Comparison of ENCODE assay signal across 1 cellular context in the genomic region with DNA sequence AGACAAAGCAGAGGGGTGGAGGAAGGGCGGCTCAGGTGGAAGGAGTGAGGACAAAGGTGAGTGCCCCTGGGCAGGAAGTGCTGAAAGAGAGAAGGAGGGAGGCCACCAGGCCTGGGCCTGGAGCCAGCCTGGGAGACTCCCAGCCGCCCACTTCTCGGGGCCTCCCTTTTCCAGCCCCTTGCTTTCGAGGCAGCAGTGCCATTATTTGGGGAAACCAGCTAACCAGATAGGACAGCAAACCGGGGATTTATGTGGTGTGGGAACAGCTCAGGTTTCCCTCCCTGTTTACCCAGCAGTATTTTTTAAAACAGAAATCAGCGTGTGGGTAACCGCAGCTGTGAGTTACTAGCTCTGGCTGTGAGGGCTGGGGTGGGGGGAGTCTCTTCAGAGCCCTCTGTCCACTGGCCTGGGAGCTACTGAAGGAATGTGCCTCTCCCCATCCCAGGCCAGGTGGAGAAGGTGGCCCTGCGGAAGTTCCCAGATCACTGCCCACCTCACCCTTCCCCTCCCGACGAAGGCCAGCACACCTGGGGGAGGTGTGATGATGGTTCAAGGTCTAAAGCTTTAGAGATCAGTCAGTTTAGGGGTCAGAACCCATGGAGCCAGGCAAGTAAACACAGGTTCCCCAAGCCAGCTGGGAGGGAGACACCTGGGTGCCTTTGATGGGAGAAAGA.
A peak's percentile ranks its signal among the peaks of the same experiment; 100 is the strongest.
TF ChIP-seq lines count a peak whose summit lies in the region.

No MANE protein-coding gene starts in this region.

TF ChIP-seq in HepG2, 621 proteins besides CTCF, POLR2A, EP300 and RAD21 (continued from another document and continues in another):
- TF ChIP-seq POLR2G (IDR thresholded peaks at IDR 0.05; ENCODE audit: low read depth, low read length) = peak; percentile 48; the same call in 1 of the 2 replicates
- TF ChIP-seq, protein P1, sequence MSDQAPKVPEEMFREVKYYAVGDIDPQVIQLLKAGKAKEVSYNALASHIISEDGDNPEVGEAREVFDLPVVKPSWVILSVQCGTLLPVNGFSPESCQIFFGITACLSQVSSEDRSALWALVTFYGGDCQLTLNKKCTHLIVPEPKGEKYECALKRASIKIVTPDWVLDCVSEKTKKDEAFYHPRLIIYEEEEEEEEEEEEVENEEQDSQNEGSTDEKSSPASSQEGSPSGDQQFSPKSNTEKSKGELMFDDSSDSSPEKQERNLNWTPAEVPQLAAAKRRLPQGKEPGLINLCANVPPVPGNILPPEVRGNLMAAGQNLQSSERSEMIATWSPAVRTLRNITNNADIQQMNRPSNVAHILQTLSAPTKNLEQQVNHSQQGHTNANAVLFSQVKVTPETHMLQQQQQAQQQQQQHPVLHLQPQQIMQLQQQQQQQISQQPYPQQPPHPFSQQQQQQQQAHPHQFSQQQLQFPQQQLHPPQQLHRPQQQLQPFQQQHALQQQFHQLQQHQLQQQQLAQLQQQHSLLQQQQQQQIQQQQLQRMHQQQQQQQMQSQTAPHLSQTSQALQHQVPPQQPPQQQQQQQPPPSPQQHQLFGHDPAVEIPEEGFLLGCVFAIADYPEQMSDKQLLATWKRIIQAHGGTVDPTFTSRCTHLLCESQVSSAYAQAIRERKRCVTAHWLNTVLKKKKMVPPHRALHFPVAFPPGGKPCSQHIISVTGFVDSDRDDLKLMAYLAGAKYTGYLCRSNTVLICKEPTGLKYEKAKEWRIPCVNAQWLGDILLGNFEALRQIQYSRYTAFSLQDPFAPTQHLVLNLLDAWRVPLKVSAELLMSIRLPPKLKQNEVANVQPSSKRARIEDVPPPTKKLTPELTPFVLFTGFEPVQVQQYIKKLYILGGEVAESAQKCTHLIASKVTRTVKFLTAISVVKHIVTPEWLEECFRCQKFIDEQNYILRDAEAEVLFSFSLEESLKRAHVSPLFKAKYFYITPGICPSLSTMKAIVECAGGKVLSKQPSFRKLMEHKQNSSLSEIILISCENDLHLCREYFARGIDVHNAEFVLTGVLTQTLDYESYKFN (CRISPR knock-in tag; conservative IDR thresholded peaks at IDR 0.05) = peak; percentile 77
- no peak for TF ChIP-seq MATR3 (CRISPR knock-in tag; IDR thresholded peaks at IDR 0.05)
- TF ChIP-seq, protein P2, sequence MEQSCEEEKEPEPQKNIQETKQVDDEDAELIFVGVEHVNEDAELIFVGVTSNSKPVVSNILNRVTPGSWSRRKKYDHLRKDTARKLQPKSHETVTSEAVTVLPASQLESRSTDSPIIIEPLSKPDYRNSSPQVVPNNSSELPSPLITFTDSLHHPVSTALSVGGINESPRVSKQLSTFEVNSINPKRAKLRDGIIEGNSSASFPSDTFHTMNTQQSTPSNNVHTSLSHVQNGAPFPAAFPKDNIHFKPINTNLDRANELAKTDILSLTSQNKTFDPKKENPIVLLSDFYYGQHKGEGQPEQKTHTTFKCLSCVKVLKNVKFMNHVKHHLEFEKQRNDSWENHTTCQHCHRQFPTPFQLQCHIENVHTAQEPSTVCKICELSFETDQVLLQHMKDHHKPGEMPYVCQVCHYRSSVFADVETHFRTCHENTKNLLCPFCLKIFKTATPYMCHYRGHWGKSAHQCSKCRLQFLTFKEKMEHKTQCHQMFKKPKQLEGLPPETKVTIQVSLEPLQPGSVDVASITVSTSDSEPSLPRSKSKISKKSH (CRISPR knock-in tag; IDR thresholded peaks at IDR 0.05; ENCODE audit: borderline replicate concordance) = no peak
- no peak for TF ChIP-seq RFX1 (IDR thresholded peaks at IDR 0.05)
- no peak for TF ChIP-seq PAF1 (CRISPR knock-in tag; IDR thresholded peaks at IDR 0.05)
- TF ChIP-seq, protein P3, sequence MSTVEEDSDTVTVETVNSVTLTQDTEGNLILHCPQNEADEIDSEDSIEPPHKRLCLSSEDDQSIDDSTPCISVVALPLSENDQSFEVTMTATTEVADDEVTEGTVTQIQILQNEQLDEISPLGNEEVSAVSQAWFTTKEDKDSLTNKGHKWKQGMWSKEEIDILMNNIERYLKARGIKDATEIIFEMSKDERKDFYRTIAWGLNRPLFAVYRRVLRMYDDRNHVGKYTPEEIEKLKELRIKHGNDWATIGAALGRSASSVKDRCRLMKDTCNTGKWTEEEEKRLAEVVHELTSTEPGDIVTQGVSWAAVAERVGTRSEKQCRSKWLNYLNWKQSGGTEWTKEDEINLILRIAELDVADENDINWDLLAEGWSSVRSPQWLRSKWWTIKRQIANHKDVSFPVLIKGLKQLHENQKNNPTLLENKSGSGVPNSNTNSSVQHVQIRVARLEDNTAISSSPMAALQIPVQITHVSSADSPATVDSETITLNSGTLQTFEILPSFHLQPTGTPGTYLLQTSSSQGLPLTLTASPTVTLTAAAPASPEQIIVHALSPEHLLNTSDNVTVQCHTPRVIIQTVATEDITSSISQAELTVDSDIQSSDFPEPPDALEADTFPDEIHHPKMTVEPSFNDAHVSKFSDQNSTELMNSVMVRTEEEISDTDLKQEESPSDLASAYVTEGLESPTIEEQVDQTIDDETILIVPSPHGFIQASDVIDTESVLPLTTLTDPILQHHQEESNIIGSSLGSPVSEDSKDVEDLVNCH (CRISPR knock-in tag; IDR thresholded peaks at IDR 0.05) = 0 out of 2 replicates have a peak, but pooled peaks have one; percentile 76
- TF ChIP-seq, protein P4, sequence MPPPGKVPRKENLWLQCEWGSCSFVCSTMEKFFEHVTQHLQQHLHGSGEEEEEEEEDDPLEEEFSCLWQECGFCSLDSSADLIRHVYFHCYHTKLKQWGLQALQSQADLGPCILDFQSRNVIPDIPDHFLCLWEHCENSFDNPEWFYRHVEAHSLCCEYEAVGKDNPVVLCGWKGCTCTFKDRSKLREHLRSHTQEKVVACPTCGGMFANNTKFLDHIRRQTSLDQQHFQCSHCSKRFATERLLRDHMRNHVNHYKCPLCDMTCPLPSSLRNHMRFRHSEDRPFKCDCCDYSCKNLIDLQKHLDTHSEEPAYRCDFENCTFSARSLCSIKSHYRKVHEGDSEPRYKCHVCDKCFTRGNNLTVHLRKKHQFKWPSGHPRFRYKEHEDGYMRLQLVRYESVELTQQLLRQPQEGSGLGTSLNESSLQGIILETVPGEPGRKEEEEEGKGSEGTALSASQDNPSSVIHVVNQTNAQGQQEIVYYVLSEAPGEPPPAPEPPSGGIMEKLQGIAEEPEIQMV (CRISPR knock-in tag; IDR thresholded peaks at IDR 0.05; ENCODE audit: low read depth) = peak; percentile 3; the same call in 1 of the 2 replicates
- TF ChIP-seq, protein P5, sequence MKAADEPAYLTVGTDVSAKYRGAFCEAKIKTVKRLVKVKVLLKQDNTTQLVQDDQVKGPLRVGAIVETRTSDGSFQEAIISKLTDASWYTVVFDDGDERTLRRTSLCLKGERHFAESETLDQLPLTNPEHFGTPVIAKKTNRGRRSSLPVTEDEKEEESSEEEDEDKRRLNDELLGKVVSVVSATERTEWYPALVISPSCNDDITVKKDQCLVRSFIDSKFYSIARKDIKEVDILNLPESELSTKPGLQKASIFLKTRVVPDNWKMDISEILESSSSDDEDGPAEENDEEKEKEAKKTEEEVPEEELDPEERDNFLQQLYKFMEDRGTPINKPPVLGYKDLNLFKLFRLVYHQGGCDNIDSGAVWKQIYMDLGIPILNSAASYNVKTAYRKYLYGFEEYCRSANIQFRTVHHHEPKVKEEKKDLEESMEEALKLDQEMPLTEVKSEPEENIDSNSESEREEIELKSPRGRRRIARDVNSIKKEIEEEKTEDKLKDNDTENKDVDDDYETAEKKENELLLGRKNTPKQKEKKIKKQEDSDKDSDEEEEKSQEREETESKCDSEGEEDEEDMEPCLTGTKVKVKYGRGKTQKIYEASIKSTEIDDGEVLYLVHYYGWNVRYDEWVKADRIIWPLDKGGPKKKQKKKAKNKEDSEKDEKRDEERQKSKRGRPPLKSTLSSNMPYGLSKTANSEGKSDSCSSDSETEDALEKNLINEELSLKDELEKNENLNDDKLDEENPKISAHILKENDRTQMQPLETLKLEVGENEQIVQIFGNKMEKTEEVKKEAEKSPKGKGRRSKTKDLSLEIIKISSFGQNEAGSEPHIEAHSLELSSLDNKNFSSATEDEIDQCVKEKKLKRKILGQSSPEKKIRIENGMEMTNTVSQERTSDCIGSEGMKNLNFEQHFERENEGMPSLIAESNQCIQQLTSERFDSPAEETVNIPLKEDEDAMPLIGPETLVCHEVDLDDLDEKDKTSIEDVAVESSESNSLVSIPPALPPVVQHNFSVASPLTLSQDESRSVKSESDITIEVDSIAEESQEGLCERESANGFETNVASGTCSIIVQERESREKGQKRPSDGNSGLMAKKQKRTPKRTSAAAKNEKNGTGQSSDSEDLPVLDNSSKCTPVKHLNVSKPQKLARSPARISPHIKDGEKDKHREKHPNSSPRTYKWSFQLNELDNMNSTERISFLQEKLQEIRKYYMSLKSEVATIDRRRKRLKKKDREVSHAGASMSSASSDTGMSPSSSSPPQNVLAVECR (CRISPR knock-in tag; IDR thresholded peaks at IDR 0.05; ENCODE audit: borderline replicate concordance) = no peak
- peak; percentile 21; the same call in 1 of the 2 replicates for TF ChIP-seq SP5 (CRISPR knock-in tag; IDR thresholded peaks at IDR 0.05; ENCODE audit: borderline replicate concordance, low read depth)
- TF ChIP-seq ZNF430 (CRISPR knock-in tag; IDR thresholded peaks at IDR 0.05) = peak; percentile 72; the same call in 1 of the 2 replicates
- TF ChIP-seq ZNF780A (CRISPR knock-in tag; IDR thresholded peaks at IDR 0.05) = no peak
- TF ChIP-seq SMAD3 (CRISPR knock-in tag; IDR thresholded peaks at IDR 0.05) = no peak
- no peak for TF ChIP-seq ZNF772 (CRISPR knock-in tag; IDR thresholded peaks at IDR 0.05)
- TF ChIP-seq HES4 (CRISPR knock-in tag; IDR thresholded peaks at IDR 0.05; ENCODE audit: borderline replicate concordance) = no peak
- peak; percentile 44; the same call in 1 of the 2 replicates for TF ChIP-seq SNAPC2 (CRISPR knock-in tag; IDR thresholded peaks at IDR 0.05)
- TF ChIP-seq ZNF709 (CRISPR knock-in tag; IDR thresholded peaks at IDR 0.05) = no peak
- peak; percentile 75 for TF ChIP-seq ZNF501 (CRISPR knock-in tag; IDR thresholded peaks at IDR 0.05)
- no peak for TF ChIP-seq ZNF598 (CRISPR knock-in tag; IDR thresholded peaks at IDR 0.05; ENCODE audit: borderline replicate concordance)
- TF ChIP-seq ZNF749 (CRISPR knock-in tag; IDR thresholded peaks at IDR 0.05; ENCODE audit: borderline replicate concordance) = no peak
- TF ChIP-seq, protein P6, sequence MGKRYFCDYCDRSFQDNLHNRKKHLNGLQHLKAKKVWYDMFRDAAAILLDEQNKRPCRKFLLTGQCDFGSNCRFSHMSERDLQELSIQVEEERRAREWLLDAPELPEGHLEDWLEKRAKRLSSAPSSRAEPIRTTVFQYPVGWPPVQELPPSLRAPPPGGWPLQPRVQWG (CRISPR knock-in tag; IDR thresholded peaks at IDR 0.05; ENCODE audit: borderline replicate concordance, low read depth) = no peak
- TF ChIP-seq SATB2 (CRISPR knock-in tag; IDR thresholded peaks at IDR 0.05) = no peak
- TF ChIP-seq, protein P7, sequence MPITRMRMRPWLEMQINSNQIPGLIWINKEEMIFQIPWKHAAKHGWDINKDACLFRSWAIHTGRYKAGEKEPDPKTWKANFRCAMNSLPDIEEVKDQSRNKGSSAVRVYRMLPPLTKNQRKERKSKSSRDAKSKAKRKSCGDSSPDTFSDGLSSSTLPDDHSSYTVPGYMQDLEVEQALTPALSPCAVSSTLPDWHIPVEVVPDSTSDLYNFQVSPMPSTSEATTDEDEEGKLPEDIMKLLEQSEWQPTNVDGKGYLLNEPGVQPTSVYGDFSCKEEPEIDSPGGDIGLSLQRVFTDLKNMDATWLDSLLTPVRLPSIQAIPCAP (CRISPR knock-in tag; IDR thresholded peaks at IDR 0.05; ENCODE audit: low read depth) = no peak; the same call in 1 of the 2 replicates
- TF ChIP-seq, protein P8, sequence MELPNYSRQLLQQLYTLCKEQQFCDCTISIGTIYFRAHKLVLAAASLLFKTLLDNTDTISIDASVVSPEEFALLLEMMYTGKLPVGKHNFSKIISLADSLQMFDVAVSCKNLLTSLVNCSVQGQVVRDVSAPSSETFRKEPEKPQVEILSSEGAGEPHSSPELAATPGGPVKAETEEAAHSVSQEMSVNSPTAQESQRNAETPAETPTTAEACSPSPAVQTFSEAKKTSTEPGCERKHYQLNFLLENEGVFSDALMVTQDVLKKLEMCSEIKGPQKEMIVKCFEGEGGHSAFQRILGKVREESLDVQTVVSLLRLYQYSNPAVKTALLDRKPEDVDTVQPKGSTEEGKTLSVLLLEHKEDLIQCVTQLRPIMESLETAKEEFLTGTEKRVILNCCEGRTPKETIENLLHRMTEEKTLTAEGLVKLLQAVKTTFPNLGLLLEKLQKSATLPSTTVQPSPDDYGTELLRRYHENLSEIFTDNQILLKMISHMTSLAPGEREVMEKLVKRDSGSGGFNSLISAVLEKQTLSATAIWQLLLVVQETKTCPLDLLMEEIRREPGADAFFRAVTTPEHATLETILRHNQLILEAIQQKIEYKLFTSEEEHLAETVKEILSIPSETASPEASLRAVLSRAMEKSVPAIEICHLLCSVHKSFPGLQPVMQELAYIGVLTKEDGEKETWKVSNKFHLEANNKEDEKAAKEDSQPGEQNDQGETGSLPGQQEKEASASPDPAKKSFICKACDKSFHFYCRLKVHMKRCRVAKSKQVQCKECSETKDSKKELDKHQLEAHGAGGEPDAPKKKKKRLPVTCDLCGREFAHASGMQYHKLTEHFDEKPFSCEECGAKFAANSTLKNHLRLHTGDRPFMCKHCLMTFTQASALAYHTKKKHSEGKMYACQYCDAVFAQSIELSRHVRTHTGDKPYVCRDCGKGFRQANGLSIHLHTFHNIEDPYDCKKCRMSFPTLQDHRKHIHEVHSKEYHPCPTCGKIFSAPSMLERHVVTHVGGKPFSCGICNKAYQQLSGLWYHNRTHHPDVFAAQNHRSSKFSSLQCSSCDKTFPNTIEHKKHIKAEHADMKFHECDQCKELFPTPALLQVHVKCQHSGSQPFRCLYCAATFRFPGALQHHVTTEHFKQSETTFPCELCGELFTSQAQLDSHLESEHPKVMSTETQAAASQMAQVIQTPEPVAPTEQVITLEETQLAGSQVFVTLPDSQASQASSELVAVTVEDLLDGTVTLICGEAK (IDR thresholded peaks at IDR 0.05) = no peak
- TF ChIP-seq, protein P8 (CRISPR knock-in tag; IDR thresholded peaks at IDR 0.05) = peak; percentile 55
- TF ChIP-seq MAFK (conservative IDR thresholded peaks at IDR 0.05 in 1 of 2, IDR thresholded peaks at IDR 0.05 in 1 of 2; ENCODE audit: low read length in 2 of 2) = no peak
- TF ChIP-seq GATAD1 (CRISPR knock-in tag; IDR thresholded peaks at IDR 0.05) = no peak
